In genomic region chr20:8370774-8371173, GRCh38 we compare ENCODE assay signal across 8 cellular contexts.
"Had no signal": no experiment of that assay in that cellular context is flagged by ENCODE, and none has a peak within 500 bp of the region (broad histone marks: within the 10 kb centered on the region; RNA-seq: fewer than 3 reads in every experiment).

No MANE protein-coding gene starts in this region.

- H2AFZ ChIP-seq: GM23248 had no signal

- H3K4me3 ChIP-seq: GM23248, HAP-1, K562 had no signal

- H3K9me3 ChIP-seq: HAP-1 had no signal

- H3K4me1 ChIP-seq: HAP-1 had no signal

- H3K4me3 Mint-ChIP-seq: HFFc6 had no signal

- H3K27ac Mint-ChIP-seq: HFFc6 had no signal

- H3K9me3 Mint-ChIP-seq: HFFc6 had no signal

- H3K9ac ChIP-seq: GM23248 had no signal

- ATAC-seq: HCT116, K562 had no signal

- H3K27ac ChIP-seq: GM23248 had no signal

- H3K36me3 ChIP-seq: HAP-1 had no signal

- DNase-seq: GM23248, GOT3, H7, HFFc6, IMR-90 had no signal
